ENCODE assay signal across 1 cellular context in the genomic region with DNA sequence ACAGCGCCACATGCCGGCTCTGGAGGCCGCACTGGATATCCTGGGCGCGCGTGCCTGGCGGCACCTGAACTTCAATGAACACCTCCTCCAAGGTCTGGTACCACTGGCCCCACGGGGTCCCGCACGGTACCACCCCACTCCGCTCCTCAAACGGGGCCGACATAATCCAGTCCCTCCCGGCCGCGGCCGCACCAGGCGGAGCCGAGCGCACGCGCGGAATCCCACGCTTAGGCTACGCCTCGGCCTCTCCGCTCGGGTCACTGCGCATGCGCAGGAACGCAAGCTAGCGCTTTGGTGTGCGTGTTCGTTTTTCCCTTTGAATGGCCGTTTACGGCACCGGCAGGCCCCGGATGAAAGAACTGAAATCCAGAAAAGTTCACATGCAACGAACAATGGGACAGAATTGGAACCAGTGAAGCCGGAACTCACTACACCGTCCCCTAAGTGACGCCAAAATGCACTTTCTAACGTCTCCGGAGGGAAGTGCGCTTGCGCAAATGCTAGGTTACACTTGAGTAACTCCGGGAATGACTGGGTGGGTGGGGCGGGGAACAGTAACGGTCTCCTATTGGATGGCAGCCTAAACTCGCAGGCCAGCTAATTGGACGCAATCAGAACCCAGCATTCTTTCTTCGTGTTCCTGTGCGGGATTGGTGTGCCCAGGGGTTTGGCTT.
A peak's percentile ranks its signal among the peaks of the same experiment; 100 is the strongest.
TF ChIP-seq lines count a peak whose summit lies in the region.

A gene with protein sequence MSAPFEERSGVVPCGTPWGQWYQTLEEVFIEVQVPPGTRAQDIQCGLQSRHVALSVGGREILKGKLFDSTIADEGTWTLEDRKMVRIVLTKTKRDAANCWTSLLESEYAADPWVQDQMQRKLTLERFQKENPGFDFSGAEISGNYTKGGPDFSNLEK (minus strand): TSS at position 215 of the 674 bp plus-strand sequence. CDS start 52 bp downstream, at position 163.

TF ChIP-seq in HepG2, 621 proteins besides CTCF, POLR2A, EP300 and RAD21 (continued from another document and continues in another):
- TF ChIP-seq ETV6 (CRISPR knock-in tag; conservative IDR thresholded peaks at IDR 0.05), result 0 out of 2 replicates have a peak, but pooled peaks have one; percentile 77
- TF ChIP-seq ZNF441 (CRISPR knock-in tag; IDR thresholded peaks at IDR 0.05; ENCODE audit: borderline replicate concordance), result peak; percentile 82; the same call in 1 of the 2 replicates
- 0 out of 2 replicates have a peak, but pooled peaks have one; percentile 50 for TF ChIP-seq MIER3 (CRISPR knock-in tag; IDR thresholded peaks at IDR 0.05; ENCODE audit: borderline replicate concordance)
- TF ChIP-seq, protein P1, sequence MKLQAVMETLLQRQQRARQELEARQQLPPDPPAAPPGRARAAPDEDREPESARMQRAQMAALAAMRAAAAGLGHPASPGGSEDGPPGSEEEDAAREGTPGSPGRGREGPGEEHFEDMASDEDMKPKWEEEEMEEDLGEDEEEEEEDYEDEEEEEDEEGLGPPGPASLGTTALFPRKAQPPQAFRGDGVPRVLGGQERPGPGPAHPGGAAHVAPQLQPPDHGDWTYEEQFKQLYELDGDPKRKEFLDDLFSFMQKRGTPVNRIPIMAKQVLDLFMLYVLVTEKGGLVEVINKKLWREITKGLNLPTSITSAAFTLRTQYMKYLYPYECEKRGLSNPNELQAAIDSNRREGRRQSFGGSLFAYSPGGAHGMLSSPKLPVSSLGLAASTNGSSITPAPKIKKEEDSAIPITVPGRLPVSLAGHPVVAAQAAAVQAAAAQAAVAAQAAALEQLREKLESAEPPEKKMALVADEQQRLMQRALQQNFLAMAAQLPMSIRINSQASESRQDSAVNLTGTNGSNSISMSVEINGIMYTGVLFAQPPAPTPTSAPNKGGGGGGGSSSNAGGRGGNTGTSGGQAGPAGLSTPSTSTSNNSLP (IDR thresholded peaks at IDR 0.05; ENCODE audit: low read depth, low read length), result no peak
- no peak for TF ChIP-seq ZNF282 (IDR thresholded peaks at IDR 0.05; ENCODE audit: partially characterized antibody)
- no peak for TF ChIP-seq ZNF292 (CRISPR knock-in tag; IDR thresholded peaks at IDR 0.05; ENCODE audit: borderline replicate concordance, low read depth)
- TF ChIP-seq HOXA3 (CRISPR knock-in tag; IDR thresholded peaks at IDR 0.05), result peak; percentile 85
- TF ChIP-seq, protein P2, sequence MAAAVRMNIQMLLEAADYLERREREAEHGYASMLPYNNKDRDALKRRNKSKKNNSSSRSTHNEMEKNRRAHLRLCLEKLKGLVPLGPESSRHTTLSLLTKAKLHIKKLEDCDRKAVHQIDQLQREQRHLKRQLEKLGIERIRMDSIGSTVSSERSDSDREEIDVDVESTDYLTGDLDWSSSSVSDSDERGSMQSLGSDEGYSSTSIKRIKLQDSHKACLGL (CRISPR knock-in tag; IDR thresholded peaks at IDR 0.05), result peak; percentile 89
- no peak for TF ChIP-seq ZEB1 (IDR thresholded peaks at IDR 0.05; ENCODE audit: insufficient replicate concordance, low read depth)
- TF ChIP-seq ZNF12 (CRISPR knock-in tag; IDR thresholded peaks at IDR 0.05), result peak; percentile 34; the same call in 1 of the 2 replicates
- no peak for TF ChIP-seq ZNF367 (CRISPR knock-in tag; IDR thresholded peaks at IDR 0.05; ENCODE audit: borderline replicate concordance)
- no peak for TF ChIP-seq ZNF746 (CRISPR knock-in tag; IDR thresholded peaks at IDR 0.05)
- no peak for TF ChIP-seq ZFP1 (CRISPR knock-in tag; IDR thresholded peaks at IDR 0.05)
- no peak; the same call in 1 of the 2 replicates for TF ChIP-seq RARA (CRISPR knock-in tag; IDR thresholded peaks at IDR 0.05)
- TF ChIP-seq GTF3A (CRISPR knock-in tag; conservative IDR thresholded peaks at IDR 0.05), result no peak
- TF ChIP-seq ATM (IDR thresholded peaks at IDR 0.05; ENCODE audit: borderline replicate concordance), result no peak
- TF ChIP-seq NR2F1 (CRISPR knock-in tag; IDR thresholded peaks at IDR 0.05), result no peak
- TF ChIP-seq, protein P3, sequence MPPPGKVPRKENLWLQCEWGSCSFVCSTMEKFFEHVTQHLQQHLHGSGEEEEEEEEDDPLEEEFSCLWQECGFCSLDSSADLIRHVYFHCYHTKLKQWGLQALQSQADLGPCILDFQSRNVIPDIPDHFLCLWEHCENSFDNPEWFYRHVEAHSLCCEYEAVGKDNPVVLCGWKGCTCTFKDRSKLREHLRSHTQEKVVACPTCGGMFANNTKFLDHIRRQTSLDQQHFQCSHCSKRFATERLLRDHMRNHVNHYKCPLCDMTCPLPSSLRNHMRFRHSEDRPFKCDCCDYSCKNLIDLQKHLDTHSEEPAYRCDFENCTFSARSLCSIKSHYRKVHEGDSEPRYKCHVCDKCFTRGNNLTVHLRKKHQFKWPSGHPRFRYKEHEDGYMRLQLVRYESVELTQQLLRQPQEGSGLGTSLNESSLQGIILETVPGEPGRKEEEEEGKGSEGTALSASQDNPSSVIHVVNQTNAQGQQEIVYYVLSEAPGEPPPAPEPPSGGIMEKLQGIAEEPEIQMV (CRISPR knock-in tag; IDR thresholded peaks at IDR 0.05; ENCODE audit: low read depth), result peak; percentile 69; the same call in 1 of the 2 replicates
- no peak for TF ChIP-seq ZSCAN29 (CRISPR knock-in tag; conservative IDR thresholded peaks at IDR 0.05)
- TF ChIP-seq ZNF10 (CRISPR knock-in tag; IDR thresholded peaks at IDR 0.05; ENCODE audit: borderline replicate concordance, low read depth), result no peak
- peak; percentile 64 for TF ChIP-seq ZBTB7B (CRISPR knock-in tag; IDR thresholded peaks at IDR 0.05)
- TF ChIP-seq TGIF2 (CRISPR knock-in tag; IDR thresholded peaks at IDR 0.05), result peak; percentile 55; the same call in 1 of the 2 replicates
- TF ChIP-seq HDAC1 (CRISPR knock-in tag; IDR thresholded peaks at IDR 0.05), result peak; percentile 84
- TF ChIP-seq RFX5 (IDR thresholded peaks at IDR 0.05; ENCODE audit: low read depth, low read length), result no peak
- TF ChIP-seq ATF7 (IDR thresholded peaks at IDR 0.05), result no peak
- TF ChIP-seq ATF7 (CRISPR knock-in tag; IDR thresholded peaks at IDR 0.05), result no peak
- TF ChIP-seq ZNF20 (CRISPR knock-in tag; IDR thresholded peaks at IDR 0.05), result no peak
- TF ChIP-seq, protein P4, sequence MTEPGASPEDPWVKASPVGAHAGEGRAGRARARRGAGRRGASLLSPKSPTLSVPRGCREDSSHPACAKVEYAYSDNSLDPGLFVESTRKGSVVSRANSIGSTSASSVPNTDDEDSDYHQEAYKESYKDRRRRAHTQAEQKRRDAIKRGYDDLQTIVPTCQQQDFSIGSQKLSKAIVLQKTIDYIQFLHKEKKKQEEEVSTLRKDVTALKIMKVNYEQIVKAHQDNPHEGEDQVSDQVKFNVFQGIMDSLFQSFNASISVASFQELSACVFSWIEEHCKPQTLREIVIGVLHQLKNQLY (CRISPR knock-in tag; IDR thresholded peaks at IDR 0.05), result no peak
- no peak for TF ChIP-seq NCOR1 (IDR thresholded peaks at IDR 0.05; ENCODE audit: borderline replicate concordance, low read length)
- TF ChIP-seq, protein P5, sequence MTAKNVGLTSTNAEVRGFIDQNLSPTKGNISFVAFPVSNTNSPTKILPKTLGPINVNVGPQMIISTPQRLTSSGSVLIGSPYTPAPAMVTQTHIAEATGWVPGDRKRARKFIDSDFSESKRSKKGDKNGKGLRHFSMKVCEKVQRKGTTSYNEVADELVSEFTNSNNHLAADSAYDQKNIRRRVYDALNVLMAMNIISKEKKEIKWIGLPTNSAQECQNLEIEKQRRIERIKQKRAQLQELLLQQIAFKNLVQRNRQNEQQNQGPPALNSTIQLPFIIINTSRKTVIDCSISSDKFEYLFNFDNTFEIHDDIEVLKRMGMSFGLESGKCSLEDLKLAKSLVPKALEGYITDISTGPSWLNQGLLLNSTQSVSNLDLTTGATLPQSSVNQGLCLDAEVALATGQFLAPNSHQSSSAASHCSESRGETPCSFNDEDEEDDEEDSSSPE (CRISPR knock-in tag; IDR thresholded peaks at IDR 0.05), result peak; percentile 44; the same call in 1 of the 2 replicates
- 0 out of 2 replicates have a peak, but pooled peaks have one; percentile 8 for TF ChIP-seq HHEX (CRISPR knock-in tag; IDR thresholded peaks at IDR 0.05)
- TF ChIP-seq, protein P6, sequence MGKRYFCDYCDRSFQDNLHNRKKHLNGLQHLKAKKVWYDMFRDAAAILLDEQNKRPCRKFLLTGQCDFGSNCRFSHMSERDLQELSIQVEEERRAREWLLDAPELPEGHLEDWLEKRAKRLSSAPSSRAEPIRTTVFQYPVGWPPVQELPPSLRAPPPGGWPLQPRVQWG (CRISPR knock-in tag; IDR thresholded peaks at IDR 0.05; ENCODE audit: borderline replicate concordance, low read depth), result no peak
- peak; percentile 85 for TF ChIP-seq KMT2B (CRISPR knock-in tag; IDR thresholded peaks at IDR 0.05)
- TF ChIP-seq TRIM24 (CRISPR knock-in tag; IDR thresholded peaks at IDR 0.05), result no peak
- no peak for TF ChIP-seq EED (CRISPR knock-in tag; IDR thresholded peaks at IDR 0.05)
- peak; percentile 89; the same call in 1 of the 2 replicates for TF ChIP-seq KDM5B (CRISPR knock-in tag; IDR thresholded peaks at IDR 0.05; ENCODE audit: borderline replicate concordance)
- TF ChIP-seq TAF15 (IDR thresholded peaks at IDR 0.05; ENCODE audit: low read depth, low read length, poor library complexity, severe bottlenecking), result peak; percentile 75
- no peak for TF ChIP-seq RBAK (CRISPR knock-in tag; IDR thresholded peaks at IDR 0.05)
- peak; percentile 88 for TF ChIP-seq NR2C2 (CRISPR knock-in tag; IDR thresholded peaks at IDR 0.05; ENCODE audit: borderline replicate concordance)
- peak; percentile 67; the same call in 1 of the 2 replicates for TF ChIP-seq ZBTB20 (CRISPR knock-in tag; IDR thresholded peaks at IDR 0.05; ENCODE audit: borderline replicate concordance, low read depth)
- TF ChIP-seq ZNF615 (CRISPR knock-in tag; IDR thresholded peaks at IDR 0.05; ENCODE audit: borderline replicate concordance), result no peak
- no peak for TF ChIP-seq FOXP1 (IDR thresholded peaks at IDR 0.05)
- no peak for TF ChIP-seq FOXP1 (CRISPR knock-in tag; IDR thresholded peaks at IDR 0.05)
- TF ChIP-seq HNRNPH1 (optimal IDR thresholded peaks at IDR 0.05; ENCODE audit: low read depth, low read length), result no peak
- TF ChIP-seq NFRKB (IDR thresholded peaks at IDR 0.05), result no peak
- TF ChIP-seq ZNF101 (CRISPR knock-in tag; IDR thresholded peaks at IDR 0.05; ENCODE audit: borderline replicate concordance, low read depth), result no peak
- TF ChIP-seq, protein P7, sequence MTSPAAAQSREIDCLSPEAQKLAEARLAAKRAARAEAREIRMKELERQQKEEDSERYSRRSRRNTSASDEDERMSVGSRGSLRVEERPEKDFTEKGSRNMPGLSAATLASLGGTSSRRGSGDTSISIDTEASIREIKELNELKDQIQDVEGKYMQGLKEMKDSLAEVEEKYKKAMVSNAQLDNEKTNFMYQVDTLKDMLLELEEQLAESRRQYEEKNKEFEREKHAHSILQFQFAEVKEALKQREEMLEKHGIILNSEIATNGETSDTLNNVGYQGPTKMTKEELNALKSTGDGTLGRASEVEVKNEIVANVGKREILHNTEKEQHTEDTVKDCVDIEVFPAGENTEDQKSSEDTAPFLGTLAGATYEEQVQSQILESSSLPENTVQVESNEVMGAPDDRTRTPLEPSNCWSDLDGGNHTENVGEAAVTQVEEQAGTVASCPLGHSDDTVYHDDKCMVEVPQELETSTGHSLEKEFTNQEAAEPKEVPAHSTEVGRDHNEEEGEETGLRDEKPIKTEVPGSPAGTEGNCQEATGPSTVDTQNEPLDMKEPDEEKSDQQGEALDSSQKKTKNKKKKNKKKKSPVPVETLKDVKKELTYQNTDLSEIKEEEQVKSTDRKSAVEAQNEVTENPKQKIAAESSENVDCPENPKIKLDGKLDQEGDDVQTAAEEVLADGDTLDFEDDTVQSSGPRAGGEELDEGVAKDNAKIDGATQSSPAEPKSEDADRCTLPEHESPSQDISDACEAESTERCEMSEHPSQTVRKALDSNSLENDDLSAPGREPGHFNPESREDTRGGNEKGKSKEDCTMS (CRISPR knock-in tag; conservative IDR thresholded peaks at IDR 0.05), result no peak
- TF ChIP-seq MXD4 (CRISPR knock-in tag; IDR thresholded peaks at IDR 0.05), result peak; percentile 78
- TF ChIP-seq ZNF251 (CRISPR knock-in tag; IDR thresholded peaks at IDR 0.05), result no peak
- TF ChIP-seq, protein P8, sequence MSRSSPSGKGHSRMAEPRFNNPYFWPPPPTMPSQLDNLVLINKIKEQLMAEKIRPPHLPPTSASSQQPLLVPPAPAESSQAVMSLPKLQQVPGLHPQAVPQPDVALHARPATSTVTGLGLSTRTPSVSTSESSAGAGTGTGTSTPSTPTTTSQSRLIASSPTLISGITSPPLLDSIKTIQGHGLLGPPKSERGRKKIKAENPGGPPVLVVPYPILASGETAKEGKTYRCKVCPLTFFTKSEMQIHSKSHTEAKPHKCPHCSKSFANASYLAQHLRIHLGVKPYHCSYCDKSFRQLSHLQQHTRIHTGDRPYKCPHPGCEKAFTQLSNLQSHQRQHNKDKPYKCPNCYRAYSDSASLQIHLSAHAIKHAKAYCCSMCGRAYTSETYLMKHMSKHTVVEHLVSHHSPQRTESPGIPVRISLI (CRISPR knock-in tag; IDR thresholded peaks at IDR 0.05; ENCODE audit: borderline replicate concordance), result no peak; the same call in 1 of the 2 replicates
- no peak; the same call in 1 of the 2 replicates for TF ChIP-seq NR2F2 (IDR thresholded peaks at IDR 0.05; ENCODE audit: borderline replicate concordance, low read depth)
- TF ChIP-seq, protein P9, sequence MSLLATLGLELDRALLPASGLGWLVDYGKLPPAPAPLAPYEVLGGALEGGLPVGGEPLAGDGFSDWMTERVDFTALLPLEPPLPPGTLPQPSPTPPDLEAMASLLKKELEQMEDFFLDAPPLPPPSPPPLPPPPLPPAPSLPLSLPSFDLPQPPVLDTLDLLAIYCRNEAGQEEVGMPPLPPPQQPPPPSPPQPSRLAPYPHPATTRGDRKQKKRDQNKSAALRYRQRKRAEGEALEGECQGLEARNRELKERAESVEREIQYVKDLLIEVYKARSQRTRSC (CRISPR knock-in tag; IDR thresholded peaks at IDR 0.05; ENCODE audit: low read depth), result no peak
- peak; percentile 97 for TF ChIP-seq PHF8 (CRISPR knock-in tag; IDR thresholded peaks at IDR 0.05)
- TF ChIP-seq, protein P10, sequence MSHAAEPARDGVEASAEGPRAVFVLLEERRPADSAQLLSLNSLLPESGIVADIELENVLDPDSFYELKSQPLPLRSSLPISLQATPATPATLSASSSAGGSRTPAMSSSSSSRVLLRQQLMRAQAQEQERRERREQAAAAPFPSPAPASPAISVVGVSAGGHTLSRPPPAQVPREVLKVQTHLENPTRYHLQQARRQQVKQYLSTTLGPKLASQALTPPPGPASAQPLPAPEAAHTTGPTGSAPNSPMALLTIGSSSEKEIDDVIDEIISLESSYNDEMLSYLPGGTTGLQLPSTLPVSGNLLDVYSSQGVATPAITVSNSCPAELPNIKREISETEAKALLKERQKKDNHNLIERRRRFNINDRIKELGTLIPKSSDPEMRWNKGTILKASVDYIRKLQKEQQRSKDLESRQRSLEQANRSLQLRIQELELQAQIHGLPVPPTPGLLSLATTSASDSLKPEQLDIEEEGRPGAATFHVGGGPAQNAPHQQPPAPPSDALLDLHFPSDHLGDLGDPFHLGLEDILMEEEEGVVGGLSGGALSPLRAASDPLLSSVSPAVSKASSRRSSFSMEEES (CRISPR knock-in tag; IDR thresholded peaks at IDR 0.05), result peak; percentile 51; the same call in 1 of the 2 replicates
